15 cellular contexts compared by ENCODE assay signal in the genomic region with DNA sequence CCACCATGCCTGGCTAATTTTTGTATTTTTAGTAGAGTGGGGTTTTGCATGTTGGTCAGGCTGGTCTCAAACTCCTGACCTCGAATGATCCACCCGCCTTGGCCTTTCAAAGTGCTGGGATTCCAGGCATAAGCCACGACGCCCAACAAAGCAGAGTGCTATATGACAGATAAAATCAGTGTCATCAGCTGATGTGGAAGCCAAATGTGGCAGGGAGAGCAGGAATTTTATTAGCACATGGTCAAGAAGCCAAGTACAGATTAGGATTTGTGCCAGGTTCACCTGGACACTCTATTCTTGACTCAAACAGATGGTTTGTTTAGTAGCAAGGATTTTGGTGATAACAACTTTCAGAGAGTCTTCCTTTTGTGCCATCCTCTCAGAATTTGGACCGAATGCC.
"Had no signal": no experiment of that assay in that cellular context is flagged by ENCODE, and none has a peak within 500 bp of the region (broad histone marks: within the 10 kb centered on the region; RNA-seq: fewer than 3 reads in every experiment).

No MANE protein-coding gene starts in this region.

- H3K27ac Mint-ChIP-seq: activated CD4-positive, alpha-beta T cell treated with anti-CD3 and anti-CD28 coated beads for 36 hours; stimulated activated naive CD8-positive, alpha-beta T cell treated with anti-CD3 and anti-CD28 coated beads, Interleukin-15, amount 100 ng/mL, for 72 hours; T-cell had no signal

- H3K36me3 ChIP-seq: colonic mucosa, esophagus squamous epithelium, WERI-Rb-1 had no signal

- H3K4me1 ChIP-seq: colonic mucosa, testis had no signal

- H3K9me3 Mint-ChIP-seq: natural killer cell had no signal

- H3K27ac ChIP-seq: colonic mucosa, esophagus squamous epithelium, testis, WERI-Rb-1 had no signal

- H3K27me3 Mint-ChIP-seq: activated CD4-positive, alpha-beta T cell treated with anti-CD3 and anti-CD28 coated beads for 36 hours; stimulated activated naive CD8-positive, alpha-beta T cell treated with anti-CD3 and anti-CD28 coated beads, Interleukin-15, amount 100 ng/mL, for 72 hours; T-cell had no signal

- H3K4me3 Mint-ChIP-seq: activated CD4-positive, alpha-beta T cell treated with anti-CD3 and anti-CD28 coated beads for 36 hours; natural killer cell; stimulated activated naive CD8-positive, alpha-beta T cell treated with anti-CD3 and anti-CD28 coated beads, Interleukin-15, amount 100 ng/mL, for 72 hours; T-cell had no signal

- H3K9me3 ChIP-seq: colonic mucosa, testis had no signal

- ATAC-seq: activated CD4-positive, alpha-beta T cell treated with anti-CD3 and anti-CD28 coated beads for 36 hours; natural killer cell; stimulated activated naive CD8-positive, alpha-beta T cell treated with anti-CD3 and anti-CD28 coated beads, Interleukin-15, amount 100 ng/mL, for 72 hours; T-cell had no signal

- FAIRE-seq: astrocyte, keratinocyte had no signal

- DNase-seq: activated CD4-positive, alpha-beta T cell treated with anti-CD3 and anti-CD28 coated beads for 36 hours; activated naive CD4-positive, alpha-beta T cell treated with Interleukin-2 at 50 U/mL for 16 hours; colonic mucosa; esophagus squamous epithelium; foreskin fibroblast; natural killer cell; nucleus accumbens; stimulated activated CD4-positive, alpha-beta T cell treated with anti-CD3 and anti-CD28 coated beads, Interleukin-4, amount 100 ng/mL, for 24 hours; stimulated activated naive CD8-positive, alpha-beta T cell treated with anti-CD3 and anti-CD28 coated beads, Interleukin-15, amount 100 ng/mL, for 72 hours; T-cell; T1000; testis; WERI-Rb-1 had no signal

- H3K27me3 ChIP-seq: colonic mucosa, esophagus squamous epithelium, testis had no signal

- H3K4me3 ChIP-seq: colonic mucosa, esophagus squamous epithelium, testis had no signal
